1 cellular context compared by ENCODE assay signal in the genomic region with DNA sequence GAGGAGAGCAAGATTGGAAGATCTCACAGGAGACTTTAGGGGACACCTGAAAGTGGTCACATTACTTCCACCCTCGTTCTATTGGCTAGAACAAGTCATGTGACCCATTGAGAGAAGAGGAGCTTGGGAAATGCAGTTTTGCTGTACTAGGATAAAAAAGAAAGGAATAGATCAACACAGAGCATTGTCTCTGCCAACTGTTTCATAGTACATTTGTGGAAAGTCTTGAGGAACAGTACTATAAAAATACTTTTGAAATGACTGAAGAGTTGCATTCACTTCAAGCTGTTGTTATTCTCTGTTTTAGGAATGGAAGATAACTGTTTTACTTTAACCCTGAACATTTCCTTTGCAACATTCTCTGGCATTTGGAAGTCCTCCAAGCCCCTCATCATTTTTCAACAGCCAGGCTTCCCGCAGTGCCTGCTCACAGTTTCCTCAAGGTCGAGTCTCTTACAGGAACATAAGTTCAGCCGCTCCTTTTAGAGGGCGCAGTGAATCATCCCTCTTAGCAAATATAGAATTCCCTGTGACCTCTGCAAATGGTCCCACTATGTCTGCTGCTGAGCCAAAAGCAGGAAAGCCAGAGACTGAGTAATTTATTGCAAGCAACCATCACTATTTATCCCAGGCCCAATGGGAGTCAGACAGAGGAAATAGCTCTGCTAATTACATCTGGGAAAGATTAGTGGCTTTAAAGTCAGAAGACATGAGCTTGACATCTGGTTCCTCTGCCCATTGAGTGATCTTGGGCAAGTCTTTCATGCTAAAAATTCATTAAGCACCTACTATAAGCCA.
TF ChIP-seq lines count a peak whose summit lies in the region.

No MANE protein-coding gene starts in this region.

TF ChIP-seq in SK-N-SH, 30 proteins besides CTCF, POLR2A, EP300 and RAD21:
- peak; percentile 18; the same call in 1 of the 2 replicates for TF ChIP-seq POLR2AphosphoS5 (IDR thresholded peaks at IDR 0.05; ENCODE audit: low read depth, low read length)
- TF ChIP-seq MEF2A (IDR thresholded peaks at IDR 0.05; ENCODE audit: borderline replicate concordance, low read depth), result peak; percentile 48; the same call in 1 of the 2 replicates
- peak; percentile 90 for TF ChIP-seq TCF12 (IDR thresholded peaks at IDR 0.05)
- 0 out of 2 replicates have a peak, but pooled peaks have one; percentile 5 for TF ChIP-seq GABPA (IDR thresholded peaks at IDR 0.05; ENCODE audit: low read depth)
- TF ChIP-seq EZH2phosphoT487 (IDR thresholded peaks at IDR 0.05; ENCODE audit: borderline replicate concordance, low read depth), result no peak
- peak; percentile 30; the same call in 1 of the 2 replicates for TF ChIP-seq IRF3 (IDR thresholded peaks at IDR 0.05; ENCODE audit: low read depth, low read length)
- TF ChIP-seq, protein P1, sequence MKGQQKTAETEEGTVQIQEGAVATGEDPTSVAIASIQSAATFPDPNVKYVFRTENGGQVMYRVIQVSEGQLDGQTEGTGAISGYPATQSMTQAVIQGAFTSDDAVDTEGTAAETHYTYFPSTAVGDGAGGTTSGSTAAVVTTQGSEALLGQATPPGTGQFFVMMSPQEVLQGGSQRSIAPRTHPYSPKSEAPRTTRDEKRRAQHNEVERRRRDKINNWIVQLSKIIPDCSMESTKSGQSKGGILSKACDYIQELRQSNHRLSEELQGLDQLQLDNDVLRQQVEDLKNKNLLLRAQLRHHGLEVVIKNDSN (IDR thresholded peaks at IDR 0.05; ENCODE audit: borderline replicate concordance, low read depth), result peak; percentile 97
- no peak for TF ChIP-seq JUND (IDR thresholded peaks at IDR 0.05)
- TF ChIP-seq TEAD4 (IDR thresholded peaks at IDR 0.05; ENCODE audit: borderline replicate concordance, insufficient read depth), result peak; percentile 46; the same call in 1 of the 2 replicates
- TF ChIP-seq NFIC (IDR thresholded peaks at IDR 0.05; ENCODE audit: borderline replicate concordance), result peak; percentile 65
- TF ChIP-seq FOSL2 (IDR thresholded peaks at IDR 0.05; ENCODE audit: borderline replicate concordance, low read depth), result peak; percentile 24; the same call in 1 of the 2 replicates
- TF ChIP-seq, protein P2, sequence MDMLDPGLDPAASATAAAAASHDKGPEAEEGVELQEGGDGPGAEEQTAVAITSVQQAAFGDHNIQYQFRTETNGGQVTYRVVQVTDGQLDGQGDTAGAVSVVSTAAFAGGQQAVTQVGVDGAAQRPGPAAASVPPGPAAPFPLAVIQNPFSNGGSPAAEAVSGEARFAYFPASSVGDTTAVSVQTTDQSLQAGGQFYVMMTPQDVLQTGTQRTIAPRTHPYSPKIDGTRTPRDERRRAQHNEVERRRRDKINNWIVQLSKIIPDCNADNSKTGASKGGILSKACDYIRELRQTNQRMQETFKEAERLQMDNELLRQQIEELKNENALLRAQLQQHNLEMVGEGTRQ (IDR thresholded peaks at IDR 0.05; ENCODE audit: borderline replicate concordance, low read depth, low read length), result peak; percentile 66
- TF ChIP-seq ZBTB33 (IDR thresholded peaks at IDR 0.05; ENCODE audit: borderline replicate concordance, low read depth), result 0 out of 2 replicates have a peak, but pooled peaks have one; percentile 24
- TF ChIP-seq NRF1 (IDR thresholded peaks at IDR 0.05; ENCODE audit: low read depth, low read length), result no peak
- TF ChIP-seq PBX3 (IDR thresholded peaks at IDR 0.05), result peak; percentile 71; the same call in 1 of the 2 replicates
- no peak for TF ChIP-seq GATA2 (CRISPR knock-in tag; IDR thresholded peaks at IDR 0.05)
- no peak for TF ChIP-seq FOXJ3 (CRISPR knock-in tag; IDR thresholded peaks at IDR 0.05)
- TF ChIP-seq RXRA (IDR thresholded peaks at IDR 0.05; ENCODE audit: borderline replicate concordance, low read depth), result peak; percentile 70
- TF ChIP-seq ELF1 (IDR thresholded peaks at IDR 0.05), result peak; percentile 26; the same call in 1 of the 2 replicates
